Comparison of ENCODE assay signal across 14 cellular contexts in genomic region chrX:5236096-5236495, GRCh38.
A peak's percentile ranks its signal among the peaks of the same experiment; 100 is the strongest.
DNase-seq lines count a peak whose midpoint lies in the region; ATAC-seq, FAIRE-seq and TF ChIP-seq lines count a peak whose summit lies in the region.
"Had no signal": no experiment of that assay in that cellular context is flagged by ENCODE, and none has a peak within 500 bp of the region (broad histone marks: within the 10 kb centered on the region; RNA-seq: fewer than 3 reads in every experiment).

No MANE protein-coding gene starts in this region.

- H3K27ac ChIP-seq in OCI-LY1 (ENCODE audit: low read depth, low read length, poor library complexity, severe bottlenecking): no peak overlapping the region
- no peak overlapping the region for H3K27ac ChIP-seq in pancreas
- H3K27ac ChIP-seq in tibial nerve: no peak overlapping the region
- H3K27ac ChIP-seq: cardiac muscle cell, parathyroid adenoma had no signal

- TF ChIP-seq POLR2A in tibial nerve (IDR thresholded peaks at IDR 0.05) (no peak), GM12891 (IDR thresholded peaks at IDR 0.05; ENCODE audit: low read depth, low read length) (no peak)

- DNase-seq in Ammon's horn (ENCODE audit: low spot score) (peak; percentile 1), HEK293T (ENCODE audit: extremely low spot score) (peak; percentile 14), iPS-NIHi7 (ENCODE audit: extremely low spot score) (peak; percentile 62), pancreas (no peak), tibial nerve (ENCODE audit: low spot score in 2 of 2) (no peak), NCI-H1048 (lab: John Stamatoyannopoulos, UW) (no peak), GM12891 (ENCODE audit: insufficient read length, low spot score) (no peak)
- DNase-seq: CD8-positive, alpha-beta memory T cell; kidney; NCI-H446; stimulated activated CD4-positive, alpha-beta T cell treated with anti-CD3 and anti-CD28 coated beads, Interleukin-2, amount 100 ng/mL, for 48 hours had no signal

- H3K4me2 ChIP-seq in OCI-LY1 (ENCODE audit: low read length): no peak overlapping the region

- H3K9me3 ChIP-seq in OCI-LY1 (ENCODE audit: low read length): no peaks in the 10 kb centered on the region
- no peaks in the 10 kb centered on the region for H3K9me3 ChIP-seq in pancreas
- no peaks in the 10 kb centered on the region for H3K9me3 ChIP-seq in tibial nerve

- TF ChIP-seq CTCF in OCI-LY1 (IDR thresholded peaks at IDR 0.05; ENCODE audit: low read length) (peak; percentile 32; the same call in 1 of the 2 replicates), pancreas (IDR thresholded peaks at IDR 0.05) (no peak), tibial nerve (IDR thresholded peaks at IDR 0.05) (no peak)

- H3K9ac ChIP-seq in OCI-LY1 (ENCODE audit: low read length): no peak overlapping the region
- H3K9ac ChIP-seq: parathyroid adenoma had no signal

- H2AFZ ChIP-seq in OCI-LY1 (ENCODE audit: low read length): no peak overlapping the region
- H2AFZ ChIP-seq: parathyroid adenoma had no signal

- H3K4me3 ChIP-seq in OCI-LY1 (ENCODE audit: low read depth, low read length, poor library complexity, severe bottlenecking) (no peak overlapping the region), pancreas (no peak overlapping the region), tibial nerve (no peak overlapping the region)
- H3K4me3 ChIP-seq: cardiac muscle cell had no signal

- H3K36me3 ChIP-seq in OCI-LY1 (ENCODE audit: insufficient read depth, low read length): no peaks in the 10 kb centered on the region
- H3K36me3 ChIP-seq in pancreas: no peaks in the 10 kb centered on the region
- H3K36me3 ChIP-seq in tibial nerve: no peaks in the 10 kb centered on the region
- H3K36me3 ChIP-seq: cardiac muscle cell had no signal

- no peaks in the 10 kb centered on the region for H3K27me3 ChIP-seq in OCI-LY1 (ENCODE audit: insufficient read depth, low read length)
- H3K27me3 ChIP-seq in pancreas: no peaks in the 10 kb centered on the region
- no peaks in the 10 kb centered on the region for H3K27me3 ChIP-seq in tibial nerve
- H3K27me3 ChIP-seq: cardiac muscle cell had no signal

- 37 to 49% methylated on average over 8 of the region's 8 CpGs for WGBS in pancreas, 2 donors
- 44 to 69% methylated on average over 6 to 8 of the region's 8 CpGs for WGBS in tibial nerve, 2 donors

- H4K20me1 ChIP-seq in OCI-LY1 (ENCODE audit: insufficient read depth, low read length): no peaks in the 10 kb centered on the region

- H3K79me2 ChIP-seq in OCI-LY1 (ENCODE audit: insufficient read depth, low read length): no peaks in the 10 kb centered on the region
- H3K79me2 ChIP-seq: parathyroid adenoma had no signal

- H3K9me2 ChIP-seq in OCI-LY1 (ENCODE audit: low read depth, low read length): no peaks in the 10 kb centered on the region

- ATAC-seq in pancreas: no peak

- intact Hi-C loops in pancreas (cut with DNase I): no loop called here

- no peaks in the 10 kb centered on the region for H3F3A ChIP-seq in OCI-LY1 (ENCODE audit: insufficient read depth, low read length)

- POLR2A ChIA-PET in HEK293T (lab: Yijun Ruan, JAX): no interaction called here

- CTCF ChIA-PET in HEK293T (lab: Yijun Ruan, JAX): no interaction called here

- no peak for FAIRE-seq in pancreas (lab: Jason Lieb, UNC)
- no peak for FAIRE-seq in GM12891 (lab: Jason Lieb, UNC)
- FAIRE-seq: kidney had no signal

- TF ChIP-seq EP300 in tibial nerve (IDR thresholded peaks at IDR 0.05): no peak

- no peaks in the 10 kb centered on the region for H3K4me1 ChIP-seq in OCI-LY1 (ENCODE audit: insufficient read depth, low read length, severe bottlenecking)
- H3K4me1 ChIP-seq in pancreas: no peaks in the 10 kb centered on the region
- H3K4me1 ChIP-seq in tibial nerve: no peaks in the 10 kb centered on the region
- H3K4me1 ChIP-seq: parathyroid adenoma had no signal

TF ChIP-seq in HEK293T, 16 proteins besides CTCF, POLR2A, EP300 and RAD21:
- no peak for TF ChIP-seq L3MBTL2 (conservative IDR thresholded peaks at IDR 0.05)
- no peak for TF ChIP-seq FOXM1 (IDR thresholded peaks at IDR 0.05; ENCODE audit: borderline replicate concordance)
- no peak for TF ChIP-seq PKNOX1 (IDR thresholded peaks at IDR 0.05)
- TF ChIP-seq FOXK2 (IDR thresholded peaks at IDR 0.05): no peak
- no peak for TF ChIP-seq ZNF384 (IDR thresholded peaks at IDR 0.05)
- no peak for TF ChIP-seq HDGF (IDR thresholded peaks at IDR 0.05; ENCODE audit: borderline replicate concordance)
- no peak for TF ChIP-seq SUZ12 (IDR thresholded peaks at IDR 0.05)

TF ChIP-seq in GM12891, 5 proteins besides CTCF, POLR2A, EP300 and RAD21:
- TF ChIP-seq TAF1 (IDR thresholded peaks at IDR 0.05; ENCODE audit: low read depth, low read length): no peak
- no peak for TF ChIP-seq PAX5 (IDR thresholded peaks at IDR 0.05; ENCODE audit: insufficient read depth, low read length, severe bottlenecking)
- no peak for TF ChIP-seq POU2F2 (IDR thresholded peaks at IDR 0.05; ENCODE audit: low read depth, low read length)
- TF ChIP-seq SPI1 (IDR thresholded peaks at IDR 0.05; ENCODE audit: low read depth, low read length): no peak
- TF ChIP-seq POLR2AphosphoS5 (IDR thresholded peaks at IDR 0.05; ENCODE audit: low read depth, low read length): no peak

Comparison
In these comparisons a context has a peak if more than half of its experiments do, and no peak if none do; other contexts are left out.
1. DNase-seq: peak in Ammon's horn (single experiment), HEK293T (single experiment) and iPS-NIHi7 (single experiment); none in pancreas (0 of 6), tibial nerve (0 of 2), NCI-H1048 (single experiment) and GM12891 (single experiment).